ENCODE assay signal across 21 cellular contexts in genomic region chr11:134370526-134371435, GRCh38. TPM values are rescaled to one million over a fixed set of nuclear protein-coding genes. Genes with fewer than 3 reads are reported as not detected.
DNase-seq lines count a peak whose midpoint lies in the region; ATAC-seq, FAIRE-seq and TF ChIP-seq lines count a peak whose summit lies in the region.
"Had no signal": no experiment of that assay in that cellular context is flagged by ENCODE, and none has a peak within 500 bp of the region (broad histone marks: within the 10 kb centered on the region; RNA-seq: fewer than 3 reads in every experiment).

No MANE protein-coding gene starts in this region.

- intact Hi-C loops in natural killer cell (cut with micrococcal nuclease) (no loop called here), kidney (cut with DNase I) (no loop called here), posterior vena cava (cut with DNase I) (no loop called here), upper lobe of right lung (cut with DNase I) (no loop called here)

- H3K36me3 ChIP-seq in kidney (ENCODE audit: control insufficient read depth in 1 of 2, insufficient read depth in 2 of 2, low read length in 2 of 2): no peaks in the 10 kb centered on the region
- no peaks in the 10 kb centered on the region for H3K36me3 ChIP-seq in upper lobe of right lung

- H3K4me1 Mint-ChIP-seq in natural killer cell treated with Interleukin-12 subunit alpha and Interleukin-12 subunit beta and Interleukin-15 and Interleukin-18, amount 100 ng/mL, for 72 hours (ENCODE audit: low read depth in 2 of 2): peaks cover 0 to 5% of the 10 kb centered on the region in 2 donors
- peaks cover 0 to 8% of the 10 kb centered on the region in 2 donors for H3K4me1 Mint-ChIP-seq in natural killer cell
- H3K4me1 Mint-ChIP-seq: CD14-positive monocyte had no signal

- no peak overlapping the region for H3K27ac ChIP-seq in kidney (ENCODE audit: low read depth in 2 of 2, low read length in 2 of 2)
- no peak overlapping the region for H3K27ac ChIP-seq in upper lobe of right lung
- no peak overlapping the region for H3K27ac ChIP-seq in coronary artery
- H3K27ac ChIP-seq: 22Rv1 had no signal

- no peaks in the 10 kb centered on the region for H3K4me1 ChIP-seq in kidney (ENCODE audit: control insufficient read depth in 1 of 2, insufficient read depth in 1 of 2, low read depth in 1 of 2, low read length in 2 of 2)
- H3K4me1 ChIP-seq in upper lobe of right lung: no peaks in the 10 kb centered on the region

- H3K9me3 ChIP-seq in kidney (ENCODE audit: control insufficient read depth in 1 of 2, low read length in 2 of 2): no peaks in the 10 kb centered on the region
- no peaks in the 10 kb centered on the region for H3K9me3 ChIP-seq in upper lobe of right lung

- FAIRE-seq in kidney (lab: Jason Lieb, UNC): no peak
- FAIRE-seq: D721Med, G401.6, GM12891 had no signal

- H3K27ac Mint-ChIP-seq in natural killer cell treated with Interleukin-12 subunit alpha and Interleukin-12 subunit beta and Interleukin-15 and Interleukin-18, amount 100 ng/mL, for 72 hours: no peak overlapping the region
- H3K27ac Mint-ChIP-seq in natural killer cell: no peak overlapping the region
- H3K27ac Mint-ChIP-seq: CD14-positive monocyte; CD8-positive, alpha-beta T cell had no signal

- H3K4me3 Mint-ChIP-seq in natural killer cell treated with Interleukin-12 subunit alpha and Interleukin-12 subunit beta and Interleukin-15 and Interleukin-18, amount 100 ng/mL, for 72 hours: no peak overlapping the region
- H3K4me3 Mint-ChIP-seq in natural killer cell: no peak overlapping the region
- H3K4me3 Mint-ChIP-seq: CD14-positive monocyte; CD8-positive, alpha-beta T cell; GM23338 had no signal

- no peaks in the 10 kb centered on the region for H3K27me3 ChIP-seq in upper lobe of right lung

- no peaks in the 10 kb centered on the region for H3K9me3 Mint-ChIP-seq in natural killer cell treated with Interleukin-12 subunit alpha and Interleukin-12 subunit beta and Interleukin-15 and Interleukin-18, amount 100 ng/mL, for 72 hours
- H3K9me3 Mint-ChIP-seq in natural killer cell: no peaks in the 10 kb centered on the region
- H3K9me3 Mint-ChIP-seq: CD14-positive monocyte; CD8-positive, alpha-beta T cell; GM23338 had no signal

- no peaks in the 10 kb centered on the region for H3K27me3 Mint-ChIP-seq in natural killer cell treated with Interleukin-12 subunit alpha and Interleukin-12 subunit beta and Interleukin-15 and Interleukin-18, amount 100 ng/mL, for 72 hours
- H3K27me3 Mint-ChIP-seq in natural killer cell (ENCODE audit: low read depth in 2 of 2): no peaks in the 10 kb centered on the region

- DNase-seq in natural killer cell treated with Interleukin-12 subunit alpha and Interleukin-12 subunit beta and Interleukin-15 and Interleukin-18, amount 100 ng/mL, for 72 hours (ENCODE audit: low spot score): peak; percentile 35
- DNase-seq in natural killer cell (no peak), kidney (peak; percentile 50), posterior vena cava (ENCODE audit: low spot score) (peak; percentile 62), upper lobe of right lung (peak; percentile 34), NOMO-1 treated with dmso at 0.1 percent for 144 hours (lab: John Stamatoyannopoulos, UW; ENCODE audit: unreplicated experiment) (no peak), coronary artery (ENCODE audit: low spot score) (no peak)
- DNase-seq: CD8-positive, alpha-beta T cell; COR-L47; DMS153; DMS79 treated with DMSO at 0.1 percent for 48 hours; EL; H7 had no signal

- no peak overlapping the region for H3K4me3 ChIP-seq in kidney (ENCODE audit: low read length in 2 of 2)
- no peak overlapping the region for H3K4me3 ChIP-seq in upper lobe of right lung
- H3K4me3 ChIP-seq in coronary artery: no peak overlapping the region
- H3K4me3 ChIP-seq: GM23338 had no signal

- no peak for TF ChIP-seq CTCF in natural killer cell (IDR thresholded peaks at IDR 0.05)
- TF ChIP-seq CTCF in kidney (IDR thresholded peaks at IDR 0.05; ENCODE audit: borderline replicate concordance, extremely low read depth, insufficient read depth): no peak
- TF ChIP-seq CTCF in upper lobe of right lung (IDR thresholded peaks at IDR 0.05): no peak
- TF ChIP-seq CTCF in coronary artery (IDR thresholded peaks at IDR 0.05): no peak

- no peaks in the 10 kb centered on the region for H3K36me3 Mint-ChIP-seq in natural killer cell treated with Interleukin-12 subunit alpha and Interleukin-12 subunit beta and Interleukin-15 and Interleukin-18, amount 100 ng/mL, for 72 hours
- no peaks in the 10 kb centered on the region for H3K36me3 Mint-ChIP-seq in natural killer cell
- H3K36me3 Mint-ChIP-seq: CD14-positive monocyte; CD8-positive, alpha-beta T cell had no signal

- peak in 1 of 2 donors; percentile 13 for ATAC-seq in natural killer cell treated with Interleukin-12 subunit alpha and Interleukin-12 subunit beta and Interleukin-15 and Interleukin-18, amount 100 ng/mL, for 72 hours
- no peak for ATAC-seq in natural killer cell
- no peak for ATAC-seq in upper lobe of right lung
- no peak for ATAC-seq in GM18907 (IDR thresholded peaks at IDR 0.05; ENCODE audit: unreplicated experiment)
- ATAC-seq: CD8-positive, alpha-beta T cell; GM23338 had no signal

- H3K9ac ChIP-seq in kidney (ENCODE audit: low read length in 2 of 2): no peak overlapping the region

RNA-seq across cellular contexts. Expression of gene GLB1L2, which starts 39.0 kb away (rescaled TPM):
- 10 to 100 TPM in 1 of 2 donors, 1 to 10 TPM in 1; 1.7 to 15.0 TPM for total RNA-seq in natural killer cell treated with Interleukin-12 subunit alpha and Interleukin-12 subunit beta and Interleukin-15 and Interleukin-18, amount 100 ng/mL, for 72 hours
- 1 to 10 TPM in 1 of 3 donors, under 1 TPM in 2; 0.57 to 3.3 (median 0.61) TPM for total RNA-seq in natural killer cell
- 10.0 TPM for total RNA-seq in kidney
- polyA plus RNA-seq in kidney (ENCODE audit: insufficient read depth, low read depth, low replicate concordance): 26.1 TPM
- 1 to 10 TPM; 2.8 to 4.0 TPM for total RNA-seq in posterior vena cava
- total RNA-seq in upper lobe of right lung: 4.9 TPM
- polyA plus RNA-seq: CD14-positive monocyte had no signal

RNA-seq across cellular contexts. Expression of gene B3GAT1, which starts 41.3 kb away (rescaled TPM):
- 10 to 100 TPM in 1 of 2 donors, 1 to 10 TPM in 1; 5.4 to 10.2 TPM for total RNA-seq in natural killer cell treated with Interleukin-12 subunit alpha and Interleukin-12 subunit beta and Interleukin-15 and Interleukin-18, amount 100 ng/mL, for 72 hours
- total RNA-seq in natural killer cell (10 to 100 TPM; 41.3 to 78.4 (median 65.1) TPM), kidney (3.7 TPM), posterior vena cava (under 1 TPM in 1 of 2 donors, not detected in 1; 0.28 TPM), upper lobe of right lung (1.2 TPM)
- polyA plus RNA-seq in kidney (ENCODE audit: insufficient read depth, low read depth, low replicate concordance): 0.82 TPM
- polyA plus RNA-seq: BJ, CD14-positive monocyte had no signal

Comparison
In these comparisons a context has a peak if more than half of its experiments do, and no peak if none do; other contexts are left out.
1. DNase-seq: peak in natural killer cell treated with Interleukin-12 subunit alpha and Interleukin-12 subunit beta and Interleukin-15 and Interleukin-18, amount 100 ng/mL, for 72 hours (single experiment), kidney (single experiment), posterior vena cava (single experiment) and upper lobe of right lung (single experiment); none in natural killer cell (single experiment), NOMO-1 treated with dmso at 0.1 percent for 144 hours (single experiment) and coronary artery (single experiment).